In the genomic region with DNA sequence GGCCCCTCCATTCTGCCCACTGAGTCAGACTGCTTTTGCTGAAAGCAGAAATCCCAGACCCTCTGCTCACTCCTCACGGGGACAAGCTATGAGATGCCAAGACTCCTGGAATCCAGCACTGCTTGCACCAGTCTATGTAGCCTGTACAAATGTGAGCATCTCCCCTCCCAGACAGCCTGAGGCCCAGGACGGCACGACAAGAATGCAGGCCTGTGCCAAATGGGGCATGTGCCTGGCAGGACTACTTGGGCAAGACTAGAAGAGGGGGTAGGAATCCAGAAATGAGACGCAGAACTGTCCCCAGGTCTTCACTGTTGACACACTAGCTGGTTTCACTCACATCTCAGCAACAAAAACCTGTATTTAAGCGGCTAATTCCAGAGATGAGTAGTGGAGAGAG, we compare ENCODE assay signal across 15 cellular contexts. TPM values are rescaled to one million over a fixed set of nuclear protein-coding genes. Genes with fewer than 3 reads are reported as not detected.
DNase-seq lines count a peak whose midpoint lies in the region; ATAC-seq and TF ChIP-seq lines count a peak whose summit lies in the region.
"Had no signal": no experiment of that assay in that cellular context is flagged by ENCODE, and none has a peak within 500 bp of the region (broad histone marks: within the 10 kb centered on the region; RNA-seq: fewer than 3 reads in every experiment).

No MANE protein-coding gene starts in this region.

- intact Hi-C loops in gastrocnemius medialis (cut with DNase I; ENCODE audit: low total_unique reads), result loop anchor here (1.0 to 5.0 kb wide), 2 partner anchors 20 to 128 kb away; no protein-coding TSS in a partner anchor

- H3K27me3 ChIP-seq in right atrium auricular region, result no peaks in the 10 kb centered on the region
- no peaks in the 10 kb centered on the region for H3K27me3 ChIP-seq in gastrocnemius medialis
- H3K27me3 ChIP-seq: SJSA1 had no signal

- H3K27ac ChIP-seq in right atrium auricular region, result peak overlapping the region; percentile 98 to 99
- peak overlapping the region; percentile 65 to 91 (median 80) for H3K27ac ChIP-seq in gastrocnemius medialis
- H3K27ac ChIP-seq: SJSA1 had no signal

- DNase-seq in EH (ENCODE audit: low read depth), result peak; percentile 72
- DNase-seq in right atrium auricular region (ENCODE audit: low spot score), result no peak
- peak; percentile 64 to 89 for DNase-seq in gastrocnemius medialis
- no peak for DNase-seq in GM19238 (ENCODE audit: insufficient read length, low spot score)
- no peak for DNase-seq in central memory CD4-positive, alpha-beta T cell
- DNase-seq: activated B cell treated with CpG ODN at 0.5 μM for 24 hours, DMS53, NCI-H1105 treated with DMSO at 0.1 percent for 48 hours, NCI-H69 had no signal

- TF ChIP-seq CTCF in brain (conservative IDR thresholded peaks at IDR 0.05), result no peak
- TF ChIP-seq CTCF in right atrium auricular region (IDR thresholded peaks at IDR 0.05), result no peak
- no peak for TF ChIP-seq CTCF in gastrocnemius medialis (IDR thresholded peaks at IDR 0.05 in 4 of 5, conservative IDR thresholded peaks at IDR 0.05 in 1 of 5)

- H3K36me3 ChIP-seq in right atrium auricular region, result peaks cover 8% of the 10 kb centered on the region
- peaks cover 0 to 29% of the 10 kb centered on the region in 2 donors for H3K36me3 ChIP-seq in gastrocnemius medialis

- H3K27ac Mint-ChIP-seq in brain, result peak overlapping the region in 4 of 5 experiments; percentile 60 to 90 (median 80)
- H3K27ac Mint-ChIP-seq in stimulated activated memory B cell treated with anti-CD40 and anti-IgM and Interleukin-4, amounts not matched to agents 10 μg/mL and 1 μg/mL and 100 μg/mL, for 72 hours, result no peak overlapping the region
- H3K27ac Mint-ChIP-seq: activated B cell treated with CpG ODN at 0.5 μM for 24 hours, GM23338 had no signal

- peaks cover 13% of the 10 kb centered on the region for H3K4me1 Mint-ChIP-seq in brain
- peaks cover 28% of the 10 kb centered on the region for H3K4me1 Mint-ChIP-seq in stimulated activated memory B cell treated with anti-CD40 and anti-IgM and Interleukin-4, amounts not matched to agents 10 μg/mL and 1 μg/mL and 100 μg/mL, for 72 hours

- no peaks in the 10 kb centered on the region for H3K27me3 Mint-ChIP-seq in brain
- no peaks in the 10 kb centered on the region for H3K27me3 Mint-ChIP-seq in stimulated activated memory B cell treated with anti-CD40 and anti-IgM and Interleukin-4, amounts not matched to agents 10 μg/mL and 1 μg/mL and 100 μg/mL, for 72 hours
- H3K27me3 Mint-ChIP-seq: activated B cell treated with CpG ODN at 0.5 μM for 24 hours had no signal

- peak overlapping the region in 2 of 5 experiments; percentile 32 to 49 for H3K4me3 Mint-ChIP-seq in brain
- H3K4me3 Mint-ChIP-seq in stimulated activated memory B cell treated with anti-CD40 and anti-IgM and Interleukin-4, amounts not matched to agents 10 μg/mL and 1 μg/mL and 100 μg/mL, for 72 hours, result no peak overlapping the region
- H3K4me3 Mint-ChIP-seq: activated B cell treated with CpG ODN at 0.5 μM for 24 hours, GM23338 had no signal

- H3K36me3 Mint-ChIP-seq in brain, result no peaks in the 10 kb centered on the region
- peaks cover 5% of the 10 kb centered on the region for H3K36me3 Mint-ChIP-seq in stimulated activated memory B cell treated with anti-CD40 and anti-IgM and Interleukin-4, amounts not matched to agents 10 μg/mL and 1 μg/mL and 100 μg/mL, for 72 hours

- in situ Hi-C loops in gastrocnemius medialis (cut with MboI; ENCODE audit: low sequenced_read_pairs in 4 of 4), result no loop called here

- no peaks in the 10 kb centered on the region for H3K9me3 Mint-ChIP-seq in brain
- no peaks in the 10 kb centered on the region for H3K9me3 Mint-ChIP-seq in stimulated activated memory B cell treated with anti-CD40 and anti-IgM and Interleukin-4, amounts not matched to agents 10 μg/mL and 1 μg/mL and 100 μg/mL, for 72 hours
- H3K9me3 Mint-ChIP-seq: activated B cell treated with CpG ODN at 0.5 μM for 24 hours, GM23338 had no signal

- no peak for TF ChIP-seq POLR2A in gastrocnemius medialis (IDR thresholded peaks at IDR 0.05)

- no peaks in the 10 kb centered on the region for H3K9me3 ChIP-seq in right atrium auricular region
- no peaks in the 10 kb centered on the region for H3K9me3 ChIP-seq in gastrocnemius medialis
- H3K9me3 ChIP-seq: SJSA1 had no signal

- H3K4me1 ChIP-seq in right atrium auricular region (peaks cover 0 to 87% of the 10 kb centered on the region in 2 donors), gastrocnemius medialis (peaks cover 43 to 53% of the 10 kb centered on the region in 2 donors)

- ATAC-seq in gastrocnemius medialis (peak; percentile 55 to 76), HG02938 (IDR thresholded peaks at IDR 0.05; ENCODE audit: unreplicated experiment) (no peak)
- ATAC-seq in stimulated activated memory B cell treated with anti-CD40 and anti-IgM and Interleukin-4, amounts not matched to agents 10 μg/mL and 1 μg/mL and 100 μg/mL, for 72 hours, result no peak
- ATAC-seq: GM23338 had no signal

- H3K4me3 ChIP-seq in right atrium auricular region (no peak overlapping the region), gastrocnemius medialis (no peak overlapping the region)
- H3K4me3 ChIP-seq: GM23338, SJSA1, smooth muscle cell had no signal

RNA-seq across cellular contexts. Expression of a gene that starts 2.8 kb away (rescaled TPM):
- 12.8 TPM for polyA plus RNA-seq in brain (ENCODE audit: insufficient read depth, low read depth, low replicate concordance)
- 100 to 1,000 TPM in 1 of 2 donors, 10 to 100 TPM in 1; 83.6 to 161 TPM for total RNA-seq in right atrium auricular region
- 10 to 100 TPM; 24.8 to 76.6 (median 58.6) TPM for total RNA-seq in gastrocnemius medialis

RNA-seq across cellular contexts. Expression of a gene that starts 21.1 kb away (rescaled TPM):
- polyA plus RNA-seq in brain (ENCODE audit: insufficient read depth, low read depth, low replicate concordance), result 50.0 TPM
- 10 to 100 TPM; 64.9 to 78.1 TPM for total RNA-seq in right atrium auricular region
- total RNA-seq in gastrocnemius medialis, result 100 to 1,000 TPM; 102 to 196 (median 114) TPM

RNA-seq across cellular contexts. Expression of a gene that starts 39.2 kb away (rescaled TPM):
- polyA plus RNA-seq in brain (ENCODE audit: insufficient read depth, low read depth, low replicate concordance), result 32.2 TPM
- total RNA-seq in right atrium auricular region (10 to 100 TPM; 36.0 to 49.8 TPM), gastrocnemius medialis (10 to 100 TPM; 48.6 to 64.6 (median 56.7) TPM)

Comparison
In these comparisons a context has a peak if more than half of its experiments do, and no peak if none do; other contexts are left out.
1. DNase-seq: peak in EH (single experiment) and gastrocnemius medialis (2 of 2); none in right atrium auricular region (single experiment), GM19238 (single experiment) and central memory CD4-positive, alpha-beta T cell (single experiment).
2. ATAC-seq: peak in gastrocnemius medialis (2 of 2); none in HG02938 (single experiment) and stimulated activated memory B cell treated with anti-CD40 and anti-IgM and Interleukin-4, amounts not matched to agents 10 μg/mL and 1 μg/mL and 100 μg/mL, for 72 hours (single experiment).